17 cellular contexts compared by ENCODE assay signal in the genomic region with DNA sequence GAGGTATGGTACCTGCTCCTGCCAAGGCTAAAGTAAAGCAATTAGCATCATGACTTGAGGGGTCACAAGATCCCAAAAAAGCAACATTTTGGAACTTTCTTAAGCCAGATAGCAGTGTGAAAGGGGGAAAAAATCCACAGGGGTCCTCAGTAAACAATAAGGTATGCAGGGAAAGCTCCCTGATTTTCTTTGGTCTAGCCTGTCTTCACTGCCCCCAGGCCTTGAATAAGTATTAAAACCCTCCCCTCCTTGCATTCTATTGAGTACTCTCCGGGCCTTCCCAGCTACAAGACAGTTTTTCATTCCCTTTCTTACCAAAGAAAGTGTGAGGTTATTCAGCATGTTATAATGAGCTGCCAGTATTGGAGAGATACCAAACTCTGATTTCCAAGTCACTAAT. TPM values are rescaled to one million over a fixed set of nuclear protein-coding genes. Genes with fewer than 3 reads are reported as not detected.
A peak's percentile ranks its signal among the peaks of the same experiment; 100 is the strongest.
DNase-seq lines count a peak whose midpoint lies in the region; ATAC-seq and TF ChIP-seq lines count a peak whose summit lies in the region.
"Had no signal": no experiment of that assay in that cellular context is flagged by ENCODE, and none has a peak within 500 bp of the region (broad histone marks: within the 10 kb centered on the region; RNA-seq: fewer than 3 reads in every experiment).

No MANE protein-coding gene starts in this region.

- POLR2A ChIA-PET in PC-3 (lab: Charles Lee; ENCODE audit: unreplicated experiment): no interaction called here

- no peaks in the 10 kb centered on the region for H3K79me2 ChIP-seq in GM23338 (replicated peaks; ENCODE audit: insufficient read depth)
- no peaks in the 10 kb centered on the region for H3K79me2 ChIP-seq in PC-3 (ENCODE audit: low read length)
- H3K79me2 ChIP-seq in neural progenitor cell (ENCODE audit: low read depth): no peaks in the 10 kb centered on the region

- intact Hi-C loops in PC-3 (cut with micrococcal nuclease): loop anchor here (10.0 kb wide), 1 partner anchor 188 kb away; no protein-coding TSS in a partner anchor
- intact Hi-C loops in thyroid gland (cut with DNase I): no loop called here

- DNase-seq in GM23338 (ENCODE audit: low spot score): peak; percentile 37
- DNase-seq in PC-3: no peak
- DNase-seq in endodermal cell: no peak
- peak; percentile 65 for DNase-seq in neural progenitor cell (ENCODE audit: low spot score)
- DNase-seq in thyroid gland: no peak
- DNase-seq in C1 segment of cervical spinal cord (lab: John Stamatoyannopoulos, UW): no peak
- DNase-seq in NCI-H446 treated with DMSO at 0.1 percent for 48 hours (lab: John Stamatoyannopoulos, UW): no peak
- DNase-seq: KG1, NCI-H1092, NCI-H1436, NCI-H1930, NCI-H510A, NCI-H748 treated with DMSO at 0.1 percent for 48 hours, SJCRH30 had no signal

- H3K4me1 Mint-ChIP-seq in GM23338 (peaks cover 11% of the 10 kb centered on the region), endodermal cell (no peaks in the 10 kb centered on the region), neural progenitor cell (peaks cover 35% of the 10 kb centered on the region)
- H3K4me1 Mint-ChIP-seq: B cell had no signal

- H3K9ac ChIP-seq in PC-3 (ENCODE audit: low read length) (no peak overlapping the region), endodermal cell (ENCODE audit: extremely low read depth, low read length, poor library complexity, severe bottlenecking) (no peak overlapping the region), neural progenitor cell (no peak overlapping the region)

- H3K27ac ChIP-seq in GM23338 (ENCODE audit: low read depth) (no peak overlapping the region), PC-3 (ENCODE audit: low read length) (no peak overlapping the region), endodermal cell (ENCODE audit: low read depth, low read length) (peak overlapping the region; percentile 87), neural progenitor cell (peak overlapping the region; percentile 25), thyroid gland (no peak overlapping the region)
- H3K27ac ChIP-seq: HL-60, SJCRH30 had no signal

- H3K4me2 ChIP-seq in GM23338 (no peak overlapping the region), PC-3 (ENCODE audit: low read length) (0 out of 2 replicates have a peak overlapping the region, but pooled peaks have one; percentile 4), neural progenitor cell (peak overlapping the region; percentile 57)

- WGBS in endodermal cell (ENCODE audit: insufficient coverage in 1 of 2, insufficient read length in 1 of 2), 2 experiments: no CpG with 5 or more reads among the region's 1 CpG
- 71 to 77% methylated on average over 1 of the region's 1 CpG for WGBS in thyroid gland, 2 donors

- CTCF ChIA-PET in PC-3 (lab: Charles Lee): no interaction called here

- TF ChIP-seq CTCF in GM23338 (conservative IDR thresholded peaks at IDR 0.05; ENCODE audit: low read depth in 2 of 2): no peak
- TF ChIP-seq CTCF in PC-3 (conservative IDR thresholded peaks at IDR 0.05; ENCODE audit: low read depth, low read length): no peak
- no peak for TF ChIP-seq CTCF in endodermal cell (conservative IDR thresholded peaks at IDR 0.05)
- no peak for TF ChIP-seq CTCF in neural progenitor cell (IDR thresholded peaks at IDR 0.05)
- TF ChIP-seq CTCF in thyroid gland (IDR thresholded peaks at IDR 0.05): no peak

- H3F3A ChIP-seq in GM23338 (replicated peaks; ENCODE audit: low read depth) (no peaks in the 10 kb centered on the region), PC-3 (ENCODE audit: low read length, unreplicated experiment) (no peaks in the 10 kb centered on the region), neural progenitor cell (ENCODE audit: low read depth) (peaks cover 10% of the 10 kb centered on the region)

- no TSS peak for BruUV-seq in PC-3 (replicated peaks; lab: Mats Ljungman, UMichigan)

- no peaks in the 10 kb centered on the region for H3K9me3 ChIP-seq in PC-3 (ENCODE audit: low read length)
- no peaks in the 10 kb centered on the region for H3K9me3 ChIP-seq in endodermal cell (ENCODE audit: control insufficient read depth, low read length)
- H3K9me3 ChIP-seq in neural progenitor cell (ENCODE audit: low read depth): no peaks in the 10 kb centered on the region
- H3K9me3 ChIP-seq in thyroid gland: no peaks in the 10 kb centered on the region
- H3K9me3 ChIP-seq: SJCRH30 had no signal

- H3K4me3 Mint-ChIP-seq in GM23338: no peak overlapping the region
- no peak overlapping the region for H3K4me3 Mint-ChIP-seq in endodermal cell
- H3K4me3 Mint-ChIP-seq in neural progenitor cell: no peak overlapping the region
- H3K4me3 Mint-ChIP-seq: B cell had no signal

- H3K9me3 Mint-ChIP-seq in GM23338: no peaks in the 10 kb centered on the region
- H3K9me3 Mint-ChIP-seq in endodermal cell: no peaks in the 10 kb centered on the region
- no peaks in the 10 kb centered on the region for H3K9me3 Mint-ChIP-seq in neural progenitor cell

- H3K4me3 ChIP-seq in GM23338: no peak overlapping the region
- H3K4me3 ChIP-seq in PC-3 (ENCODE audit: low read length): no peak overlapping the region
- no peak overlapping the region for H3K4me3 ChIP-seq in endodermal cell (ENCODE audit: low read length)
- H3K4me3 ChIP-seq in neural progenitor cell: no peak overlapping the region
- H3K4me3 ChIP-seq in thyroid gland (replicated peaks in 1 of 3): no peak overlapping the region
- H3K4me3 ChIP-seq: SJCRH30 had no signal

- 0 out of 2 replicates have a peak, but pooled peaks cover 5% of the 10 kb centered on the region for H3K4me1 ChIP-seq in GM23338 (ENCODE audit: insufficient read depth)
- peaks cover 32% of the 10 kb centered on the region for H3K4me1 ChIP-seq in PC-3 (ENCODE audit: insufficient read depth, low read length)
- H3K4me1 ChIP-seq in endodermal cell (ENCODE audit: control insufficient read depth, insufficient read depth, low read length): no peaks in the 10 kb centered on the region
- H3K4me1 ChIP-seq in neural progenitor cell: peaks cover 23% of the 10 kb centered on the region
- H3K4me1 ChIP-seq in thyroid gland: no peaks in the 10 kb centered on the region
- H3K4me1 ChIP-seq: SJCRH30 had no signal

- no peak overlapping the region for H2AFZ ChIP-seq in GM23338
- H2AFZ ChIP-seq in PC-3 (ENCODE audit: low read length): no peak overlapping the region
- peak overlapping the region; percentile 17 for H2AFZ ChIP-seq in neural progenitor cell (replicated peaks)

- H3K36me3 ChIP-seq in GM23338 (ENCODE audit: insufficient read depth) (no peaks in the 10 kb centered on the region), PC-3 (ENCODE audit: low read depth, low read length) (no peaks in the 10 kb centered on the region), endodermal cell (ENCODE audit: control insufficient read depth, insufficient read depth, low read length) (no peaks in the 10 kb centered on the region), neural progenitor cell (no peaks in the 10 kb centered on the region), thyroid gland (no peaks in the 10 kb centered on the region)
- H3K36me3 ChIP-seq: SJCRH30 had no signal

- 0 out of 2 replicates have a peak, but pooled peaks cover 3% of the 10 kb centered on the region for H3K9me2 ChIP-seq in GM23338 (ENCODE audit: insufficient read depth)
- 0 out of 2 replicates have a peak, but pooled peaks cover 8% of the 10 kb centered on the region for H3K9me2 ChIP-seq in PC-3 (replicated peaks; ENCODE audit: low read length)

- H4K20me1 ChIP-seq in GM23338 (replicated peaks; ENCODE audit: insufficient read depth) (no peaks in the 10 kb centered on the region), PC-3 (ENCODE audit: low read length) (no peaks in the 10 kb centered on the region), neural progenitor cell (ENCODE audit: low read depth) (no peaks in the 10 kb centered on the region)

- ATAC-seq in GM23338 (peak; percentile 80), PC-3 (no peak)
- ATAC-seq: Panc1 had no signal

- H3K27ac Mint-ChIP-seq in GM23338 (no peak overlapping the region), endodermal cell (no peak overlapping the region), neural progenitor cell (peak overlapping the region; percentile 94)
- H3K27ac Mint-ChIP-seq: B cell had no signal

- no peaks in the 10 kb centered on the region for H3K36me3 Mint-ChIP-seq in GM23338 (ENCODE audit: low read depth)
- H3K36me3 Mint-ChIP-seq in endodermal cell (ENCODE audit: low read depth): no peaks in the 10 kb centered on the region
- peaks cover 1% of the 10 kb centered on the region for H3K36me3 Mint-ChIP-seq in neural progenitor cell

- no peaks in the 10 kb centered on the region for H3K27me3 ChIP-seq in GM23338 (ENCODE audit: insufficient read depth)
- no peaks in the 10 kb centered on the region for H3K27me3 ChIP-seq in PC-3 (ENCODE audit: low read length)
- H3K27me3 ChIP-seq in endodermal cell (ENCODE audit: control insufficient read depth, insufficient read depth, low read length, poor library complexity, severe bottlenecking): no peaks in the 10 kb centered on the region
- no peaks in the 10 kb centered on the region for H3K27me3 ChIP-seq in neural progenitor cell
- H3K27me3 ChIP-seq in thyroid gland: no peaks in the 10 kb centered on the region

- TF ChIP-seq POLR2A in thyroid gland (IDR thresholded peaks at IDR 0.05): no peak

- H3K27me3 Mint-ChIP-seq in GM23338 (ENCODE audit: insufficient read depth, low read depth, poor library complexity) (no peaks in the 10 kb centered on the region), endodermal cell (ENCODE audit: insufficient read depth) (no peaks in the 10 kb centered on the region), neural progenitor cell (ENCODE audit: insufficient read depth, low read depth) (peaks cover 4% of the 10 kb centered on the region)

TF ChIP-seq in GM23338, 12 proteins besides CTCF, POLR2A, EP300 and RAD21 (continues in another document):
- TF ChIP-seq EZH2 (IDR thresholded peaks at IDR 0.05; ENCODE audit: low read depth, unreplicated experiment): no peak

RNA-seq across cellular contexts. Expression of gene KIF21A, which starts 59.7 kb away (rescaled TPM):
- total RNA-seq in GM23338 (2014; rRNA removed; shearing (Covaris generic)): 28.8 and 29.6 TPM in 2 replicates
- 25.6 and 32.0 TPM in 2 replicates for polyA plus RNA-seq in GM23338 (2016; fragmentation: Nextera tagmentation; extraction: Ambion mirVana)
- total RNA-seq in PC-3 (2014; rRNA removed) (21.7 and 25.1 TPM in 2 replicates), endodermal cell (10 to 100 TPM; 32.3 to 35.3 TPM), neural progenitor cell (ENCODE audit: low replicate concordance) (42.1 and 54.2 TPM in 2 replicates), thyroid gland (100 to 1,000 TPM in 1 of 4 donors, 10 to 100 TPM in 3; 17.5 to 149 (median 33.1) TPM)
- 81.1 TPM for polyA plus RNA-seq in endodermal cell (2013, experiment 1 of 2)
- polyA plus RNA-seq in endodermal cell (2013, experiment 2 of 2): 68.3 TPM

Comparison
In these comparisons a context has a peak if more than half of its experiments do, and no peak if none do; other contexts are left out.
1. DNase-seq: peak in GM23338 (single experiment) and neural progenitor cell (single experiment); none in PC-3 (single experiment), endodermal cell (single experiment), thyroid gland (0 of 2), C1 segment of cervical spinal cord (0 of 14) and NCI-H446 treated with DMSO at 0.1 percent for 48 hours (single experiment).
2. H3K27ac ChIP-seq: peak in endodermal cell (single experiment) and neural progenitor cell (single experiment); none in GM23338 (single experiment), PC-3 (single experiment) and thyroid gland (0 of 3).